ENCODE assay signal across 8 cellular contexts in genomic region chr12:65556676-65557424, GRCh38.
DNase-seq lines count a peak whose midpoint lies in the region; ATAC-seq and TF ChIP-seq lines count a peak whose summit lies in the region.

No MANE protein-coding gene starts in this region.

- no peaks in the 10 kb centered on the region for H3K36me3 ChIP-seq in PC-3 (ENCODE audit: low read depth, low read length)

- peak; percentile 99 for ATAC-seq in PC-3
- ATAC-seq in activated T-cell treated with anti-CD3 and anti-CD28 coated beads, Interleukin-2, amount 50 U/mL, for 4 hours: peak; percentile 86 to 89

- H3K27ac Mint-ChIP-seq in neural crest cell (ENCODE audit: unreplicated experiment): peak overlapping the region; percentile 37

- H3K4me3 ChIP-seq in PC-3 (ENCODE audit: low read length): no peak overlapping the region

- H3K4me1 ChIP-seq in PC-3 (ENCODE audit: insufficient read depth, low read length): peaks cover 22% of the 10 kb centered on the region

- POLR2A ChIA-PET in PC-3 (lab: Charles Lee; ENCODE audit: unreplicated experiment): interaction anchor here (0.6 kb wide), 1 partner anchor 222 kb away, joined by 3 read pairs; no protein-coding TSS in a partner anchor

- no peaks in the 10 kb centered on the region for H3K9me2 ChIP-seq in PC-3 (replicated peaks; ENCODE audit: low read length)

- H3K4me3 Mint-ChIP-seq in activated T-cell treated with anti-CD3 and anti-CD28 coated beads, Interleukin-2, amount 50 U/mL, for 4 hours: no peak overlapping the region
- H3K4me3 Mint-ChIP-seq in neural crest cell: peak overlapping the region; percentile 28

- intact Hi-C loops in PC-3 (cut with micrococcal nuclease): loop anchor here (1.0 to 2.0 kb wide), 2 partner anchors 45 to 118 kb away; no protein-coding TSS in a partner anchor

- peaks cover 12% of the 10 kb centered on the region for H3K27me3 Mint-ChIP-seq in activated T-cell treated with anti-CD3 and anti-CD28 coated beads, Interleukin-2, amount 50 U/mL, for 4 hours (ENCODE audit: low read depth)
- no peaks in the 10 kb centered on the region for H3K27me3 Mint-ChIP-seq in neural crest cell (ENCODE audit: low read depth)

- H3K36me3 Mint-ChIP-seq in activated T-cell treated with anti-CD3 and anti-CD28 coated beads, Interleukin-2, amount 50 U/mL, for 4 hours (ENCODE audit: insufficient read depth): no peaks in the 10 kb centered on the region
- H3K36me3 Mint-ChIP-seq in neural crest cell (ENCODE audit: low read depth): peaks cover 2% of the 10 kb centered on the region

- peaks cover 3% of the 10 kb centered on the region for H3K4me1 Mint-ChIP-seq in activated T-cell treated with anti-CD3 and anti-CD28 coated beads, Interleukin-2, amount 50 U/mL, for 4 hours (ENCODE audit: low read depth)
- peaks cover 8% of the 10 kb centered on the region for H3K4me1 Mint-ChIP-seq in neural crest cell

- peak overlapping the region; percentile 23 for H3K4me2 ChIP-seq in PC-3 (ENCODE audit: low read length)

- H3K79me2 ChIP-seq in PC-3 (ENCODE audit: low read length): no peaks in the 10 kb centered on the region

- H3K9me3 ChIP-seq in PC-3 (ENCODE audit: low read length): no peaks in the 10 kb centered on the region

- H3K27me3 ChIP-seq in PC-3 (ENCODE audit: low read length): no peaks in the 10 kb centered on the region

- H4K20me1 ChIP-seq in PC-3 (ENCODE audit: low read length): no peaks in the 10 kb centered on the region

- H2AFZ ChIP-seq in PC-3 (ENCODE audit: low read length): peak overlapping the region; percentile 78

- CTCF ChIA-PET in PC-3 (lab: Charles Lee): interaction anchor here (0.6 to 1.2 kb wide), 12 partner anchors 10 to 142 kb away, joined by 3 to 25 read pairs (median 4); no protein-coding TSS in a partner anchor

- H3K9ac ChIP-seq in PC-3 (ENCODE audit: low read length): peak overlapping the region; percentile 37

- TF ChIP-seq CTCF in GM20000 (IDR thresholded peaks at IDR 0.05; ENCODE audit: extremely low read depth, missing control alignments) (peak; percentile 73), PC-3 (conservative IDR thresholded peaks at IDR 0.05; ENCODE audit: low read depth, low read length) (peak; percentile 94), neural crest cell (conservative IDR thresholded peaks at IDR 0.05) (peak; percentile 96)

- H3K27ac ChIP-seq in PC-3 (ENCODE audit: low read length) (peak overlapping the region; percentile 56), substantia nigra (ENCODE audit: low read depth, low read length, poor library complexity, severe bottlenecking) (no peak overlapping the region)

- no peaks in the 10 kb centered on the region for H3K9me3 Mint-ChIP-seq in activated T-cell treated with anti-CD3 and anti-CD28 coated beads, Interleukin-2, amount 50 U/mL, for 4 hours
- peaks cover 5% of the 10 kb centered on the region for H3K9me3 Mint-ChIP-seq in neural crest cell

- no peaks in the 10 kb centered on the region for H3F3A ChIP-seq in PC-3 (ENCODE audit: low read length, unreplicated experiment)

- DNase-seq in DMS 273 (lab: John Stamatoyannopoulos, UW; ENCODE audit: unreplicated experiment) (peak; percentile 75), GM20000 (ENCODE audit: low spot score) (peak; percentile 80), HPDE6-E6E7 (ENCODE audit: extremely low spot score) (peak; percentile 93), PC-3 (peak; percentile 95), fibroblast of peridontal ligament (ENCODE audit: extremely low read depth) (peak; percentile 87), neural crest cell (ENCODE audit: low read depth, low spot score) (peak; percentile 75), substantia nigra (lab: John Stamatoyannopoulos, UW) (peak in 44 of 49 donors; percentile 1 to 69 (median 30))
- DNase-seq in activated T-cell treated with anti-CD3 and anti-CD28 coated beads, Interleukin-2, amount 50 U/mL, for 4 hours: peak; percentile 44

- no TSS peak for BruUV-seq in PC-3 (replicated peaks; lab: Mats Ljungman, UMichigan)

Comparison
In these comparisons a context has a peak if more than half of its experiments do, and no peak if none do; other contexts are left out.
1. DNase-seq: peak in every context shown above with its lines; median percentile 95 in PC-3; 93 in HPDE6-E6E7; 87 in fibroblast of peridontal ligament; 80 in GM20000; 75 in DMS 273; 75 in neural crest cell; 44 in activated T-cell treated with anti-CD3 and anti-CD28 coated beads, Interleukin-2, amount 50 U/mL, for 4 hours; 30 in substantia nigra.